In genomic region chr7:138173548-138173947, GRCh38 we compare ENCODE assay signal across 16 cellular contexts.
DNase-seq lines count a peak whose midpoint lies in the region; ATAC-seq, FAIRE-seq and TF ChIP-seq lines count a peak whose summit lies in the region.
"Had no signal": no experiment of that assay in that cellular context is flagged by ENCODE, and none has a peak within 500 bp of the region (broad histone marks: within the 10 kb centered on the region; RNA-seq: fewer than 3 reads in every experiment).

No MANE protein-coding gene starts in this region.

- TF ChIP-seq EP300 in H1 (IDR thresholded peaks at IDR 0.05; ENCODE audit: borderline replicate concordance in 1 of 2, low read depth in 2 of 2, low read length in 2 of 2), result no peak

- no peak overlapping the region for H3K4ac ChIP-seq in H1 (replicated peaks; ENCODE audit: insufficient read length, low read depth, low read length)

- H3K36me3 ChIP-seq in Caco-2 (ENCODE audit: control insufficient read depth, insufficient read depth, low read length), result no peaks in the 10 kb centered on the region; the same call in 1 of the 2 replicates
- H3K36me3 ChIP-seq in H1 (ENCODE audit: control insufficient read depth in 2 of 4, insufficient read depth in 4 of 4, low read length in 3 of 4), result no peaks in the 10 kb centered on the region
- H3K36me3 ChIP-seq: BLaER1 had no signal

- no peaks in the 10 kb centered on the region for H3K36me3 Mint-ChIP-seq in activated CD4-positive, alpha-beta T cell treated with anti-CD3 and anti-CD28 coated beads for 36 hours (ENCODE audit: low read depth)
- peaks cover 18% of the 10 kb centered on the region for H3K36me3 Mint-ChIP-seq in Caco-2 (ENCODE audit: insufficient read depth, unreplicated experiment)
- H3K36me3 Mint-ChIP-seq: CD8-positive, alpha-beta memory T cell had no signal

- peaks cover 22% of the 10 kb centered on the region for H3K4me1 Mint-ChIP-seq in activated CD4-positive, alpha-beta T cell treated with anti-CD3 and anti-CD28 coated beads for 36 hours
- peaks cover 31% of the 10 kb centered on the region for H3K4me1 Mint-ChIP-seq in Caco-2 (ENCODE audit: low read depth, unreplicated experiment)
- H3K4me1 Mint-ChIP-seq: CD8-positive, alpha-beta memory T cell had no signal

- H3K23ac ChIP-seq in H1 (ENCODE audit: insufficient read length), result no peak overlapping the region

- peak overlapping the region; percentile 11; the same call in 1 of the 2 replicates for H2BK12ac ChIP-seq in H1 (ENCODE audit: low read depth, low read length)

- H3K4me3 Mint-ChIP-seq in activated CD4-positive, alpha-beta T cell treated with anti-CD3 and anti-CD28 coated beads for 36 hours, result no peak overlapping the region
- no peak overlapping the region for H3K4me3 Mint-ChIP-seq in Caco-2 (ENCODE audit: unreplicated experiment)
- H3K4me3 Mint-ChIP-seq: CD8-positive, alpha-beta memory T cell had no signal

- no peak overlapping the region for H3K4me2 ChIP-seq in H1 (ENCODE audit: insufficient read depth in 1 of 2, low read depth in 2 of 2, low read length in 2 of 2)
- H3K4me2 ChIP-seq: BLaER1 had no signal

- no peak overlapping the region for H3K27ac ChIP-seq in H1 (ENCODE audit: low read depth, low read length)
- H3K27ac ChIP-seq: 22Rv1, BLaER1, HL-60 had no signal

- H3K23me2 ChIP-seq in H1 (ENCODE audit: low read depth, low read length), result no peaks in the 10 kb centered on the region

- FAIRE-seq in H1 (lab: Jason Lieb, UNC), result peak; percentile 7
- FAIRE-seq: GM12878, GM18507, H54 had no signal

- peak overlapping the region; percentile 3 for H4K91ac ChIP-seq in H1 (replicated peaks; ENCODE audit: insufficient read length, low read length)

- 95% methylated on average over 3 of the region's 3 CpGs; no CpG with 5 or more reads in 1 of the 2 experiments for WGBS in H1 (ENCODE audit: extremely low coverage in 1 of 2, insufficient coverage in 1 of 2, insufficient read length in 1 of 2, insufficient replicate concordance in 2 of 2, low coverage in 1 of 2, low lambda C conversion rate in 2 of 2, missing lambda C conversion rate in 1 of 2), 2 experiments

- H2BK20ac ChIP-seq in H1 (ENCODE audit: low read length), result peak overlapping the region; percentile 95

- in situ Hi-C loops in KBM-7 (cut with MboI; ENCODE audit: low pct_unique_long_range_greater_than_20kb, low sequenced_read_pairs), result no loop called here

- no peak for TF ChIP-seq RAD21 in H1 (IDR thresholded peaks at IDR 0.05 in 1 of 2, conservative IDR thresholded peaks at IDR 0.05 in 1 of 2; ENCODE audit: low read depth in 2 of 2, low read length in 2 of 2)

- no TSS peak for BruUV-seq in Caco-2 (replicated peaks; lab: Mats Ljungman, UMichigan)

- CTCF ChIA-PET in activated CD4-positive, alpha-beta T cell treated with anti-CD3 and anti-CD28 coated beads for 36 hours (lab: Charles Lee), result no interaction called here
- CTCF ChIA-PET in Caco-2 (lab: Charles Lee) (no interaction called here), H1 (lab: Charles Lee; ENCODE audit: partially characterized antibody) (no interaction called here)

- H3K27me3 ChIP-seq in Caco-2 (replicated peaks; ENCODE audit: control insufficient read depth, insufficient read depth, low read length), result no peaks in the 10 kb centered on the region
- no peaks in the 10 kb centered on the region for H3K27me3 ChIP-seq in H1 (replicated peaks in 1 of 4; ENCODE audit: control insufficient read depth in 3 of 4, extremely low read depth in 1 of 4, insufficient read depth in 3 of 4, low read length in 3 of 4)
- H3K27me3 ChIP-seq: BLaER1 had no signal

- H3K9ac ChIP-seq in H1 (replicated peaks in 1 of 4; ENCODE audit: extremely low read depth in 1 of 4, low read depth in 3 of 4, low read length in 3 of 4), result no peak overlapping the region
- H3K9ac ChIP-seq: BLaER1 had no signal

- intact Hi-C loops in activated CD4-positive, alpha-beta T cell treated with anti-CD3 and anti-CD28 coated beads for 36 hours (cut with DNase I, micrococcal nuclease), result no loop called here
- intact Hi-C loops in Caco-2 (cut with micrococcal nuclease; ENCODE audit: unreplicated experiment), result no loop called here

- H3K9me3 Mint-ChIP-seq in activated CD4-positive, alpha-beta T cell treated with anti-CD3 and anti-CD28 coated beads for 36 hours (ENCODE audit: low read depth), result peaks cover 2% of the 10 kb centered on the region
- peaks cover 68% of the 10 kb centered on the region for H3K9me3 Mint-ChIP-seq in Caco-2 (ENCODE audit: unreplicated experiment)

- no peak for DNase-seq in activated CD4-positive, alpha-beta T cell treated with anti-CD3 and anti-CD28 coated beads for 36 hours
- DNase-seq in activated CD4-positive, alpha-beta T cell treated with anti-CD3 and anti-CD28 coated beads for 4 hours, result no peak
- DNase-seq in Caco-2, result no peak
- no peak for DNase-seq in H1 (ENCODE audit: low read depth in 1 of 2, low spot score in 2 of 2)
- DNase-seq in stimulated activated naive CD8-positive, alpha-beta T cell treated with anti-CD3 and anti-CD28 coated beads, Interleukin-15, Interleukin-2, amounts not matched to agents 100 U/mL and 50 U/mL, for 24 hours, result no peak
- DNase-seq in KBM-7, result no peak
- DNase-seq in NCI-H1417 (lab: John Stamatoyannopoulos, UW), result no peak
- DNase-seq: AML-193; CD8-positive, alpha-beta memory T cell had no signal

- H3K27me3 Mint-ChIP-seq in activated CD4-positive, alpha-beta T cell treated with anti-CD3 and anti-CD28 coated beads for 36 hours, result peaks cover 26% of the 10 kb centered on the region
- H3K27me3 Mint-ChIP-seq in Caco-2 (ENCODE audit: insufficient read depth, unreplicated experiment), result no peaks in the 10 kb centered on the region

- ATAC-seq in activated CD4-positive, alpha-beta T cell treated with anti-CD3 and anti-CD28 coated beads for 36 hours, result peak; percentile 71
- peak; percentile 37 for ATAC-seq in stimulated activated naive CD8-positive, alpha-beta T cell treated with anti-CD3 and anti-CD28 coated beads, Interleukin-15, Interleukin-2, amounts not matched to agents 100 U/mL and 50 U/mL, for 24 hours
- ATAC-seq: GM12878, HCT116 had no signal

- no peak overlapping the region for H4K5ac ChIP-seq in H1 (ENCODE audit: insufficient read length, low read depth, low read length)

- H3K9me3 ChIP-seq in Caco-2 (peaks cover 44% of the 10 kb centered on the region), H1 (ENCODE audit: insufficient read depth in 2 of 2, low read depth in 1 of 2, low read length in 1 of 2) (peaks cover 6% of the 10 kb centered on the region in 2 experiments; a peak in 3 of 4 replicates)

- TF ChIP-seq POLR2A in H1 (IDR thresholded peaks at IDR 0.05; ENCODE audit: control extremely low read depth in 1 of 2, low read depth in 2 of 2, low read length in 2 of 2), result no peak

- no peaks in the 10 kb centered on the region for H3K79me1 ChIP-seq in H1 (ENCODE audit: low read depth, low read length)

- peaks cover 31% of the 10 kb centered on the region for H3K4me1 ChIP-seq in Caco-2
- peaks cover 6 to 14% (median 12%) of the 10 kb centered on the region in 4 experiments; a peak in 6 of 7 replicates for H3K4me1 ChIP-seq in H1 (replicated peaks in 1 of 4; ENCODE audit: control insufficient read depth in 3 of 4, insufficient read depth in 4 of 4, low read length in 3 of 4)

- H3K27ac Mint-ChIP-seq in activated CD4-positive, alpha-beta T cell treated with anti-CD3 and anti-CD28 coated beads for 36 hours, result no peak overlapping the region
- peak overlapping the region; percentile 26 for H3K27ac Mint-ChIP-seq in Caco-2 (ENCODE audit: unreplicated experiment)
- H3K27ac Mint-ChIP-seq: CD8-positive, alpha-beta memory T cell had no signal

- no peak overlapping the region for H2BK120ac ChIP-seq in H1 (replicated peaks; ENCODE audit: low read depth, low read length)

- H3K18ac ChIP-seq in H1 (ENCODE audit: extremely low read depth, low read length), result no peak overlapping the region; the same call in 1 of the 2 replicates

- H2BK15ac ChIP-seq in H1 (ENCODE audit: low read length), result no peak overlapping the region

- H3K4me3 ChIP-seq in Caco-2 (ENCODE audit: low read depth, low read length), result no peak overlapping the region
- no peak overlapping the region for H3K4me3 ChIP-seq in H1 (ENCODE audit: extremely low read depth in 1 of 4, insufficient read depth in 2 of 4, low read depth in 3 of 4, low read length in 4 of 4)
- H3K4me3 ChIP-seq: BLaER1, GM12878 had no signal

- no peak overlapping the region for H2AFZ ChIP-seq in H1 (ENCODE audit: low read length)

- H3K79me2 ChIP-seq in H1 (ENCODE audit: control insufficient read depth in 1 of 2, insufficient read depth in 2 of 2, low read length in 2 of 2), result no peaks in the 10 kb centered on the region

- POLR2A ChIA-PET in activated CD4-positive, alpha-beta T cell treated with anti-CD3 and anti-CD28 coated beads for 36 hours (lab: Charles Lee), result no interaction called here
- POLR2A ChIA-PET in Caco-2 (lab: Charles Lee) (no interaction called here), H1 (lab: Charles Lee; ENCODE audit: partially characterized antibody) (interaction anchor here (0.8 kb wide), 1 partner anchor 285 kb away, joined by 3 read pairs; no protein-coding TSS in a partner anchor)

- no peak overlapping the region; the same call in 1 of the 2 replicates for H2BK5ac ChIP-seq in H1 (ENCODE audit: low read depth, low read length)

- no peak overlapping the region for H3K14ac ChIP-seq in H1 (ENCODE audit: insufficient read length)

- H2AK5ac ChIP-seq in H1 (ENCODE audit: low read depth, low read length), result peak overlapping the region; percentile 18; the same call in 1 of the 2 replicates

- no peak overlapping the region for H3K56ac ChIP-seq in H1 (replicated peaks; ENCODE audit: insufficient read length, low read depth, low read length)

- TF ChIP-seq CTCF in Caco-2 (IDR thresholded peaks at IDR 0.05; ENCODE audit: insufficient read depth in 1 of 2, low read depth in 1 of 2, low read length in 1 of 2, severe bottlenecking in 1 of 2, unreplicated experiment in 1 of 2) (no peak), H1 (IDR thresholded peaks at IDR 0.05; ENCODE audit: control extremely low read depth in 1 of 3, insufficient read depth in 1 of 3, low read depth in 1 of 3, low read length in 3 of 3) (no peak)

- H4K20me1 ChIP-seq in H1 (replicated peaks in 1 of 2; ENCODE audit: control insufficient read depth in 1 of 2, insufficient read depth in 2 of 2, low read length in 2 of 2), result no peaks in the 10 kb centered on the region
- H4K20me1 ChIP-seq: BLaER1 had no signal

- H4K8ac ChIP-seq in H1 (ENCODE audit: extremely low read depth, insufficient read depth, low read length), result no peak overlapping the region

TF ChIP-seq in H1, 55 proteins besides CTCF, POLR2A, EP300 and RAD21 (continues in another document):
- TF ChIP-seq RXRA (IDR thresholded peaks at IDR 0.05; ENCODE audit: insufficient read depth, low read depth, low read length), result no peak
- TF ChIP-seq TAF1 (IDR thresholded peaks at IDR 0.05; ENCODE audit: low read depth, low read length), result no peak
